In the genomic region with DNA sequence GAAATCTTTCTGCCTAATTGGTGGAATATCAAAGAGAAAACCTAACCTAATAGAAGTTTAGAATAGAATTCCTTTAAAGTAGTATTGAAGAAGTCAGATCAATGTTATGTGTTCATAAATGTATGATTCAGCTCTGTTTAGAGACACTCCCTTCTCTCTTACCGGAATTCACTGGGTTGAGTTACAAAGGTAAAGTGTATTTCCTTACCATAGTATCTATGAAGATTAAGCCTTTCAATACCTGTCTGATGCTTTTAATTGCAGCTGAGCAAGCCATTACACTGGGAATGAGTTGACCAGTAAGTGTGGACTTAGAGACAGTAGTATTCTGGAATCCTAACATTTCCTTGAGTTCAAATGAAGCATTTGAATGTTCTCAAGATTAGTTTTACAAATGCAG, we compare ENCODE assay signal across 30 cellular contexts.
"Had no signal": no experiment of that assay in that cellular context is flagged by ENCODE, and none has a peak within 500 bp of the region (broad histone marks: within the 10 kb centered on the region; RNA-seq: fewer than 3 reads in every experiment).

No MANE protein-coding gene starts in this region.

- DNase-seq: activated B cell treated with CpG ODN at 0.5 μM for 24 hours; activated CD4-positive, alpha-beta memory T cell treated with anti-CD3 and anti-CD28 coated beads, Interleukin-2, amount 10 ng/mL, durations not matched to agents 7 days and 5 days; activated CD4-positive, alpha-beta T cell treated with anti-CD3 and anti-CD28 coated beads, Interleukin-2, amount 10 ng/mL, durations not matched to agents 7 days and 5 days; activated CD4-positive, alpha-beta T cell treated with anti-CD3 and anti-CD28 coated beads, Interleukin-2, amount 50 U/mL, for 4 hours; activated CD8-positive, alpha-beta memory T cell treated with anti-CD3 and anti-CD28 coated beads, Interleukin-2, amount 50 U/mL, for 48 hours; activated gamma-delta T cell; activated naive CD4-positive, alpha-beta T cell; activated naive CD4-positive, alpha-beta T cell treated with anti-CD3 and anti-CD28 coated beads, Interleukin-2, amount 10 ng/mL, durations not matched to agents 7 days and 5 days; activated naive CD8-positive, alpha-beta T cell treated with anti-CD3 and anti-CD28 coated beads, Interleukin-2, amount 10 ng/mL, durations not matched to agents 7 days and 5 days; activated T-cell treated with anti-CD3 and anti-CD28 coated beads for 4 hours; activated T-cell treated with anti-CD3 and anti-CD28 coated beads, Interleukin-2, amount 50 U/mL, for 24 hours; activated T-cell treated with anti-CD3 and anti-CD28 coated beads, Interleukin-2, amount 50 U/mL, for 72 hours; caudate nucleus; effector CD8-positive, alpha-beta T cell; erythroblast; gastrocnemius medialis; glutamatergic neuron; heart left ventricle; T-helper 1 cell; T-helper 17 cell; T1000; WERI-Rb-1 had no signal

- H3K27ac ChIP-seq: ascending aorta, esophagus muscularis mucosa, foreskin keratinocyte, gastrocnemius medialis, heart left ventricle, WERI-Rb-1 had no signal

- FAIRE-seq: colon, endometrium, endothelial cell of umbilical vein had no signal

- ATAC-seq: activated CD4-positive, CD25-positive, alpha-beta regulatory T cell treated with anti-CD3 and anti-CD28 coated beads, Interleukin-2, amount 50 U/mL, for 24 hours; activated naive CD4-positive, alpha-beta T cell treated with anti-CD3 and anti-CD28 coated beads, Interleukin-2, amount 50 U/mL, for 72 hours; activated T-cell treated with anti-CD3 and anti-CD28 coated beads, Interleukin-2, amount 50 U/mL, for 72 hours; foreskin keratinocyte; gastrocnemius medialis; heart left ventricle; T-helper 17 cell had no signal

- H3K36me3 ChIP-seq: ascending aorta, esophagus muscularis mucosa, gastrocnemius medialis, heart left ventricle, WERI-Rb-1 had no signal

- H3K4me3 ChIP-seq: ascending aorta, esophagus muscularis mucosa, gastrocnemius medialis, heart left ventricle had no signal

- H3K27me3 ChIP-seq: ascending aorta, esophagus muscularis mucosa, foreskin keratinocyte, gastrocnemius medialis, heart left ventricle had no signal
